In the genomic region with DNA sequence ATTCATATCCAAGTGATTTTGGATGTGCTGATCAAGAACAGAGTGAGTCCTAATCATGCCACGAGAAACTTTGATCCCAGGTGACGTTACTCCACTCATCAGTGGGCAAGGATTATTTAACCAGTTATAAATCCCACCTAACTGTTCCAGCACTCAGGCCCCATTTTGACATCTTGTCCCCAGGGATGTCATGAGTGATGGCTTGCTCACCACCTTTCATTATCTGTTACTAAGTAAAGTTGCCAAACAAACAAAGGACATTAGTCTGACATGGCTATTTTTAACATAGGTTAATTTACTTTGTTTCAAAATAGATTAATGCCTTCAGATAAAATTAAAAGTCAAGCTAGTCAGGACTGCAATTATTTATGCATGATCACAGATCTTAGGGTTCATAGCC, we compare ENCODE assay signal across 23 cellular contexts.
"Had no signal": no experiment of that assay in that cellular context is flagged by ENCODE, and none has a peak within 500 bp of the region (broad histone marks: within the 10 kb centered on the region; RNA-seq: fewer than 3 reads in every experiment).

No MANE protein-coding gene starts in this region.

- H3K9me3 ChIP-seq: left lung, mucosa of descending colon, ovary, stomach, tibial nerve, uterus had no signal

- H3K36me3 ChIP-seq: left lung, ovary, stomach, tibial nerve, uterus had no signal

- H3K27ac ChIP-seq: left lung, ovary, skin epidermis, stomach, tibial nerve, uterus had no signal

- DNase-seq: hippocampal formation; kidney glomerular epithelial cell; left colon; left lung; mesendoderm; midbrain; mucosa of descending colon; naive thymus-derived CD4-positive, alpha-beta T cell; ovary; right cardiac atrium; stimulated activated CD4-positive, alpha-beta T cell treated with anti-CD3 and anti-CD28 coated beads, Interleukin-12 subunit alpha, Interleukin-12 subunit beta, amount 100 ng/mL, for 4 hours; stimulated activated CD4-positive, alpha-beta T cell treated with anti-CD3 and anti-CD28 coated beads, Interleukin-15, amount 100 ng/mL, for 24 hours; stimulated activated CD4-positive, alpha-beta T cell treated with anti-CD3 and anti-CD28 coated beads, Interleukin-2, amount 100 ng/mL, for 24 hours; stimulated activated CD4-positive, alpha-beta T cell treated with anti-CD3 and anti-CD28 coated beads, Interleukin-4, amount 100 ng/mL, for 1 hour; stimulated activated naive B cell treated with anti-CD40 and anti-IgM and Interleukin-4, amounts not matched to agents 10 μg/mL and 1 μg/mL and 100 μg/mL, for 72 hours; stimulated activated naive CD8-positive, alpha-beta T cell treated with anti-CD3 and anti-CD28 coated beads, Interleukin-15, Interleukin-2, amounts not matched to agents 100 U/mL and 50 U/mL, for 24 hours; stomach; uterus had no signal

- H3K4me1 ChIP-seq: left lung, stomach, tibial nerve, uterus had no signal

- H3K27me3 ChIP-seq: left lung, ovary, stomach, tibial nerve, uterus had no signal

- H3K4me3 ChIP-seq: left lung, lung, mucosa of descending colon, ovary, skin epidermis, stomach, tibial nerve, uterus had no signal

- ATAC-seq: left colon; left lung; mucosa of descending colon; naive thymus-derived CD4-positive, alpha-beta T cell; natural killer cell treated with Interleukin-12 subunit alpha and Interleukin-12 subunit beta and Interleukin-15 and Interleukin-18, amount 100 ng/mL, for 72 hours; sciatic nerve; stimulated activated naive B cell treated with anti-CD40 and anti-IgM and Interleukin-4, amounts not matched to agents 10 μg/mL and 1 μg/mL and 100 μg/mL, for 72 hours; stimulated activated naive CD8-positive, alpha-beta T cell treated with anti-CD3 and anti-CD28 coated beads, Interleukin-15, Interleukin-2, amounts not matched to agents 100 U/mL and 50 U/mL, for 24 hours had no signal
